Comparison of ENCODE assay signal across 9 cellular contexts in the genomic region with DNA sequence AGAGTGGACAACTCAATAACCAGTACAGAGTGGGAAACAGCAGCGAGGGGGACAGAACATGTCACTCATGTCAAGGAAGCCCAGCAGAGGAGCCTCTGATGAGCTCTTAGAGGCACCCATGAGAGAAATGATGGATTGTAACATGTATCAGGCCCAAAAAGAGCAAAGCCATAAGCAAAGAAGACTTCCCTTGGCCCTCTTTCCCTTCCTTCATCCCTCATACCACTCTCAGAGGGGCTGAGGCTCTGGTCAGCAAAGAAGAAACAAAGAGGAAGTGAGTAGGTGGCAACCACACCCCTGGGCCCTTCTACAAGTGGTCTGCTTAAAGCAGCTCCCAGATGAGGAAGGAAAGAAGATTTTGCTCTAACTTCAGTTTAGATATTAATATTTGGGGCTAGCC.
DNase-seq lines count a peak whose midpoint lies in the region; ATAC-seq lines count a peak whose summit lies in the region.
"Had no signal": no experiment of that assay in that cellular context is flagged by ENCODE, and none has a peak within 500 bp of the region (broad histone marks: within the 10 kb centered on the region; RNA-seq: fewer than 3 reads in every experiment).

No MANE protein-coding gene starts in this region.

- POLR2A ChIA-PET in activated CD4-positive, alpha-beta T cell treated with anti-CD3 and anti-CD28 coated beads for 36 hours (lab: Charles Lee), result no interaction called here

- CTCF ChIA-PET in activated CD4-positive, alpha-beta T cell treated with anti-CD3 and anti-CD28 coated beads for 36 hours (lab: Charles Lee), result interaction anchor here (0.8 to 1.3 kb wide), 2 partner anchors 8 to 10 kb away, joined by 4 read pairs; no protein-coding TSS in a partner anchor

- H3K27me3 Mint-ChIP-seq in central memory CD8-positive, alpha-beta T cell, result no peaks in the 10 kb centered on the region
- no peaks in the 10 kb centered on the region for H3K27me3 Mint-ChIP-seq in activated CD4-positive, alpha-beta T cell treated with anti-CD3 and anti-CD28 coated beads for 36 hours

- ATAC-seq in GM19463 (IDR thresholded peaks at IDR 0.05; ENCODE audit: unreplicated experiment) (peak; percentile 56), HG03378 (IDR thresholded peaks at IDR 0.05; ENCODE audit: unreplicated experiment) (peak; percentile 68)
- ATAC-seq in central memory CD8-positive, alpha-beta T cell (replicated peaks; ENCODE audit: extremely low read depth, poor library complexity, severe bottlenecking), result no peak
- ATAC-seq in activated CD4-positive, alpha-beta T cell treated with anti-CD3 and anti-CD28 coated beads for 36 hours, result no peak

- peak; percentile 10 for DNase-seq in GF-D8 (lab: John Stamatoyannopoulos, UW)
- DNase-seq in central memory CD8-positive, alpha-beta T cell (ENCODE audit: low spot score in 2 of 2), result no peak
- no peak for DNase-seq in DMS53 treated with DMSO at 0.1 percent for 48 hours (lab: John Stamatoyannopoulos, UW; ENCODE audit: unreplicated experiment)
- DNase-seq in H4 (ENCODE audit: low spot score), result no peak
- DNase-seq in activated CD4-positive, alpha-beta T cell treated with anti-CD3 and anti-CD28 coated beads for 36 hours, result no peak
- no peak for DNase-seq in NCI-H748 (lab: John Stamatoyannopoulos, UW; ENCODE audit: unreplicated experiment)
- DNase-seq: caudate nucleus had no signal

- no peaks in the 10 kb centered on the region for H3K36me3 Mint-ChIP-seq in central memory CD8-positive, alpha-beta T cell (ENCODE audit: insufficient read depth)
- H3K36me3 Mint-ChIP-seq in activated CD4-positive, alpha-beta T cell treated with anti-CD3 and anti-CD28 coated beads for 36 hours (ENCODE audit: low read depth), result no peaks in the 10 kb centered on the region

- intact Hi-C loops in activated CD4-positive, alpha-beta T cell treated with anti-CD3 and anti-CD28 coated beads for 36 hours (cut with DNase I, micrococcal nuclease), result no loop called here

- peak overlapping the region; percentile 14 for H3K27ac Mint-ChIP-seq in central memory CD8-positive, alpha-beta T cell (ENCODE audit: low read depth)
- no peak overlapping the region for H3K27ac Mint-ChIP-seq in activated CD4-positive, alpha-beta T cell treated with anti-CD3 and anti-CD28 coated beads for 36 hours

- H3K4me3 Mint-ChIP-seq in central memory CD8-positive, alpha-beta T cell, result no peak overlapping the region
- H3K4me3 Mint-ChIP-seq in activated CD4-positive, alpha-beta T cell treated with anti-CD3 and anti-CD28 coated beads for 36 hours, result no peak overlapping the region

- H3K9me3 Mint-ChIP-seq in central memory CD8-positive, alpha-beta T cell, result no peaks in the 10 kb centered on the region
- H3K9me3 Mint-ChIP-seq in activated CD4-positive, alpha-beta T cell treated with anti-CD3 and anti-CD28 coated beads for 36 hours (ENCODE audit: low read depth), result no peaks in the 10 kb centered on the region

- peaks cover 5% of the 10 kb centered on the region for H3K4me1 Mint-ChIP-seq in central memory CD8-positive, alpha-beta T cell
- H3K4me1 Mint-ChIP-seq in activated CD4-positive, alpha-beta T cell treated with anti-CD3 and anti-CD28 coated beads for 36 hours, result peaks cover 28% of the 10 kb centered on the region

Comparison
In these comparisons a context has a peak if more than half of its experiments do, and no peak if none do; other contexts are left out.
1. ATAC-seq: peak in GM19463 (single experiment) and HG03378 (single experiment); none in central memory CD8-positive, alpha-beta T cell (single experiment) and activated CD4-positive, alpha-beta T cell treated with anti-CD3 and anti-CD28 coated beads for 36 hours (single experiment).